ENCODE assay signal across 19 cellular contexts in genomic region chr12:92025462-92026207, GRCh38.
A peak's percentile ranks its signal among the peaks of the same experiment; 100 is the strongest.
DNase-seq lines count a peak whose midpoint lies in the region; ATAC-seq lines count a peak whose summit lies in the region.
"Had no signal": no experiment of that assay in that cellular context is flagged by ENCODE, and none has a peak within 500 bp of the region (broad histone marks: within the 10 kb centered on the region; RNA-seq: fewer than 3 reads in every experiment).

No MANE protein-coding gene starts in this region.

- H3K36me3 Mint-ChIP-seq in activated T-cell treated with anti-CD3 and anti-CD28 coated beads, Interleukin-2, amount 50 U/mL, for 24 hours (ENCODE audit: low read depth) = no peaks in the 10 kb centered on the region
- no peaks in the 10 kb centered on the region for H3K36me3 Mint-ChIP-seq in stimulated activated naive CD8-positive, alpha-beta T cell treated with anti-CD3 and anti-CD28 coated beads, Interleukin-15, Interleukin-2, amounts not matched to agents 100 ng/mL and 50 ng/mL, for 24 hours (ENCODE audit: low read depth)
- H3K36me3 Mint-ChIP-seq in activated naive CD8-positive, alpha-beta T cell treated with anti-CD3 and anti-CD28 coated beads, Interleukin-2, amount 10 ng/mL, durations not matched to agents 7 days and 5 days = peaks cover 14% of the 10 kb centered on the region

- no peaks in the 10 kb centered on the region for H3K9me3 Mint-ChIP-seq in activated T-cell treated with anti-CD3 and anti-CD28 coated beads, Interleukin-2, amount 50 U/mL, for 24 hours
- H3K9me3 Mint-ChIP-seq in stimulated activated naive CD8-positive, alpha-beta T cell treated with anti-CD3 and anti-CD28 coated beads, Interleukin-15, Interleukin-2, amounts not matched to agents 100 ng/mL and 50 ng/mL, for 24 hours = no peaks in the 10 kb centered on the region
- no peaks in the 10 kb centered on the region for H3K9me3 Mint-ChIP-seq in activated naive CD8-positive, alpha-beta T cell treated with anti-CD3 and anti-CD28 coated beads, Interleukin-2, amount 10 ng/mL, durations not matched to agents 7 days and 5 days
- no peaks in the 10 kb centered on the region for H3K9me3 Mint-ChIP-seq in stimulated activated naive CD8-positive, alpha-beta T cell treated with anti-CD3 and anti-CD28 coated beads, Interleukin-15, amount 100 ng/mL, for 72 hours
- H3K9me3 Mint-ChIP-seq: H9 had no signal

- peaks cover 61% of the 10 kb centered on the region for H3K4me1 Mint-ChIP-seq in activated T-cell treated with anti-CD3 and anti-CD28 coated beads, Interleukin-2, amount 50 U/mL, for 24 hours (ENCODE audit: low read depth)
- peaks cover 66% of the 10 kb centered on the region for H3K4me1 Mint-ChIP-seq in stimulated activated naive CD8-positive, alpha-beta T cell treated with anti-CD3 and anti-CD28 coated beads, Interleukin-15, Interleukin-2, amounts not matched to agents 100 ng/mL and 50 ng/mL, for 24 hours (ENCODE audit: low read depth)
- H3K4me1 Mint-ChIP-seq in activated naive CD8-positive, alpha-beta T cell treated with anti-CD3 and anti-CD28 coated beads, Interleukin-2, amount 10 ng/mL, durations not matched to agents 7 days and 5 days = peaks cover 41% of the 10 kb centered on the region
- H3K4me1 Mint-ChIP-seq in stimulated activated naive CD8-positive, alpha-beta T cell treated with anti-CD3 and anti-CD28 coated beads, Interleukin-15, amount 100 ng/mL, for 72 hours = peaks cover 75% of the 10 kb centered on the region

- no peaks in the 10 kb centered on the region for H3K27me3 Mint-ChIP-seq in activated T-cell treated with anti-CD3 and anti-CD28 coated beads, Interleukin-2, amount 50 U/mL, for 24 hours
- H3K27me3 Mint-ChIP-seq in stimulated activated naive CD8-positive, alpha-beta T cell treated with anti-CD3 and anti-CD28 coated beads, Interleukin-15, Interleukin-2, amounts not matched to agents 100 ng/mL and 50 ng/mL, for 24 hours = no peaks in the 10 kb centered on the region
- no peaks in the 10 kb centered on the region for H3K27me3 Mint-ChIP-seq in activated naive CD8-positive, alpha-beta T cell treated with anti-CD3 and anti-CD28 coated beads, Interleukin-2, amount 10 ng/mL, durations not matched to agents 7 days and 5 days
- no peaks in the 10 kb centered on the region for H3K27me3 Mint-ChIP-seq in stimulated activated naive CD8-positive, alpha-beta T cell treated with anti-CD3 and anti-CD28 coated beads, Interleukin-15, amount 100 ng/mL, for 72 hours
- H3K27me3 Mint-ChIP-seq: B cell; CD4-positive, alpha-beta memory T cell had no signal

- no peak overlapping the region for H3K4me3 Mint-ChIP-seq in activated T-cell treated with anti-CD3 and anti-CD28 coated beads, Interleukin-2, amount 50 U/mL, for 24 hours
- peak overlapping the region; percentile 41 for H3K4me3 Mint-ChIP-seq in stimulated activated naive CD8-positive, alpha-beta T cell treated with anti-CD3 and anti-CD28 coated beads, Interleukin-15, Interleukin-2, amounts not matched to agents 100 ng/mL and 50 ng/mL, for 24 hours
- H3K4me3 Mint-ChIP-seq in activated naive CD8-positive, alpha-beta T cell treated with anti-CD3 and anti-CD28 coated beads, Interleukin-2, amount 10 ng/mL, durations not matched to agents 7 days and 5 days = peak overlapping the region; percentile 49
- H3K4me3 Mint-ChIP-seq in stimulated activated naive CD8-positive, alpha-beta T cell treated with anti-CD3 and anti-CD28 coated beads, Interleukin-15, amount 100 ng/mL, for 72 hours = peak overlapping the region; percentile 61 to 63
- H3K4me3 Mint-ChIP-seq: B cell, H9 had no signal

- H3K27ac Mint-ChIP-seq in activated T-cell treated with anti-CD3 and anti-CD28 coated beads, Interleukin-2, amount 50 U/mL, for 24 hours = peak overlapping the region; percentile 71
- H3K27ac Mint-ChIP-seq in stimulated activated naive CD8-positive, alpha-beta T cell treated with anti-CD3 and anti-CD28 coated beads, Interleukin-15, Interleukin-2, amounts not matched to agents 100 ng/mL and 50 ng/mL, for 24 hours = peak overlapping the region; percentile 3
- H3K27ac Mint-ChIP-seq in activated naive CD8-positive, alpha-beta T cell treated with anti-CD3 and anti-CD28 coated beads, Interleukin-2, amount 10 ng/mL, durations not matched to agents 7 days and 5 days = peak overlapping the region; percentile 9
- peak overlapping the region in 1 of 2 donors; percentile 15 for H3K27ac Mint-ChIP-seq in stimulated activated naive CD8-positive, alpha-beta T cell treated with anti-CD3 and anti-CD28 coated beads, Interleukin-15, amount 100 ng/mL, for 72 hours
- H3K27ac Mint-ChIP-seq: B cell, H9 had no signal

- no peak for DNase-seq in activated T-cell treated with anti-CD3 and anti-CD28 coated beads, Interleukin-2, amount 50 U/mL, for 24 hours
- no peak for DNase-seq in activated T-cell treated with anti-CD3 and anti-CD28 coated beads, Interleukin-2, amount 50 U/mL, for 1 hour
- no peak for DNase-seq in stimulated activated naive CD8-positive, alpha-beta T cell treated with anti-CD3 and anti-CD28 coated beads, Interleukin-15, Interleukin-2, amounts not matched to agents 100 U/mL and 50 U/mL, for 24 hours
- DNase-seq in activated naive CD8-positive, alpha-beta T cell treated with anti-CD3 and anti-CD28 coated beads, Interleukin-2, amount 10 ng/mL, durations not matched to agents 7 days and 5 days = no peak
- no peak for DNase-seq in stimulated activated naive CD8-positive, alpha-beta T cell treated with anti-CD3 and anti-CD28 coated beads, Interleukin-15, amount 100 ng/mL, for 72 hours
- DNase-seq: CD4-positive, alpha-beta memory T cell; H9; KG1; MV-4-11; NCI-H187 treated with DMSO at 0.1 percent for 48 hours; NCI-H2227 treated with DMSO at 0.1 percent for 48 hours; NCI-H510A treated with DMSO at 0.1 percent for 48 hours; NCI-H774; RPMI8226; SIG-M5 had no signal

- no peak for ATAC-seq in stimulated activated naive CD8-positive, alpha-beta T cell treated with anti-CD3 and anti-CD28 coated beads, Interleukin-15, Interleukin-2, amounts not matched to agents 100 U/mL and 50 U/mL, for 24 hours
- no peak for ATAC-seq in activated naive CD8-positive, alpha-beta T cell treated with anti-CD3 and anti-CD28 coated beads, Interleukin-2, amount 10 ng/mL, durations not matched to agents 7 days and 5 days (ENCODE audit: low read depth)
- ATAC-seq in stimulated activated naive CD8-positive, alpha-beta T cell treated with anti-CD3 and anti-CD28 coated beads, Interleukin-15, amount 100 ng/mL, for 72 hours = peak; percentile 57
- ATAC-seq in GM21360 (IDR thresholded peaks at IDR 0.05; ENCODE audit: unreplicated experiment) = no peak
- ATAC-seq in GM19395 (IDR thresholded peaks at IDR 0.05; ENCODE audit: unreplicated experiment) = no peak

- POLR2A ChIA-PET in activated naive CD8-positive, alpha-beta T cell treated with anti-CD3 and anti-CD28 coated beads, Interleukin-2, amount 10 ng/mL, durations not matched to agents 7 days and 5 days (lab: Charles Lee) = no interaction called here
